Comparison of ENCODE assay signal across 23 cellular contexts in genomic region chr2:120794716-120795115, GRCh38. TPM values are rescaled to one million over a fixed set of nuclear protein-coding genes. Genes with fewer than 3 reads are reported as not detected.
DNase-seq lines count a peak whose midpoint lies in the region; TF ChIP-seq lines count a peak whose summit lies in the region.
"Had no signal": no experiment of that assay in that cellular context is flagged by ENCODE, and none has a peak within 500 bp of the region (broad histone marks: within the 10 kb centered on the region; RNA-seq: fewer than 3 reads in every experiment).

No MANE protein-coding gene starts in this region.

- H3K4me1 Mint-ChIP-seq in nephron: peaks cover 79% of the 10 kb centered on the region
- H3K4me1 Mint-ChIP-seq: activated CD4-positive, alpha-beta T cell treated with anti-CD3 and anti-CD28 coated beads, Interleukin-2, amount 10 ng/mL, durations not matched to agents 7 days and 5 days; CD4-positive, CD25-positive, alpha-beta regulatory T cell; central memory CD8-positive, alpha-beta T cell; natural killer cell had no signal

- peak overlapping the region in 2 of 3 experiments; percentile 47 to 87 for H3K27ac Mint-ChIP-seq in nephron
- H3K27ac Mint-ChIP-seq: activated CD4-positive, alpha-beta T cell treated with anti-CD3 and anti-CD28 coated beads, Interleukin-2, amount 10 ng/mL, durations not matched to agents 7 days and 5 days; CD4-positive, CD25-positive, alpha-beta regulatory T cell had no signal

- peaks cover 32% of the 10 kb centered on the region for H3K27me3 Mint-ChIP-seq in nephron (ENCODE audit: low read depth)
- H3K27me3 Mint-ChIP-seq: activated CD4-positive, alpha-beta T cell treated with anti-CD3 and anti-CD28 coated beads, Interleukin-2, amount 10 ng/mL, durations not matched to agents 7 days and 5 days; CD4-positive, CD25-positive, alpha-beta regulatory T cell had no signal

- no peak for TF ChIP-seq CTCF in AG10803 (conservative IDR thresholded peaks at IDR 0.05; ENCODE audit: low read length)
- no peak for TF ChIP-seq CTCF in nephron (IDR thresholded peaks at IDR 0.05; ENCODE audit: unreplicated experiment in 3 of 3)

- H3K4me3 Mint-ChIP-seq in nephron: no peak overlapping the region
- H3K4me3 Mint-ChIP-seq: activated CD4-positive, alpha-beta T cell treated with anti-CD3 and anti-CD28 coated beads, Interleukin-2, amount 10 ng/mL, durations not matched to agents 7 days and 5 days; CD4-positive, CD25-positive, alpha-beta regulatory T cell; central memory CD8-positive, alpha-beta T cell; natural killer cell had no signal

- H3K4me3 ChIP-seq in AG10803 (ENCODE audit: low read length): no peak overlapping the region
- H3K4me3 ChIP-seq: prostate gland, smooth muscle cell had no signal

- peak; percentile 84 for DNase-seq in AG10803 (ENCODE audit: low read depth)
- DNase-seq in RPMI7951 (ENCODE audit: low read depth): peak; percentile 28
- peak; percentile 43 for DNase-seq in fibroblast of gingiva (ENCODE audit: low read depth)
- no peak for DNase-seq in 8988T
- DNase-seq in activated CD4-positive, alpha-beta T cell treated with anti-CD3 and anti-CD28 coated beads, Interleukin-2, amount 50 U/mL, for 4 hours: no peak
- DNase-seq in NOMO-1 (lab: John Stamatoyannopoulos, UW; ENCODE audit: unreplicated experiment in 2 of 2): no peak
- no peak for DNase-seq in activated CD4-positive, alpha-beta T cell treated with anti-CD3 and anti-CD28 coated beads for 1 hour
- DNase-seq: activated CD4-positive, alpha-beta T cell treated with anti-CD3 and anti-CD28 coated beads, Interleukin-2, amount 10 ng/mL, durations not matched to agents 7 days and 5 days; activated effector memory CD4-positive, alpha-beta T cell treated with anti-CD3 and anti-CD28 coated beads, Interleukin-2, amount 50 U/mL, for 16 hours; amniotic stem cell; CD4-positive, CD25-positive, alpha-beta regulatory T cell; DMS53; effector CD8-positive, alpha-beta T cell; foreskin melanocyte; kidney glomerular epithelial cell; natural killer cell; NCI-H146; NCI-H345; stimulated activated CD4-positive, alpha-beta T cell treated with anti-CD3 and anti-CD28 coated beads, Interleukin-4, amount 100 ng/mL, for 4 hours had no signal

- H3K36me3 Mint-ChIP-seq in nephron (ENCODE audit: low read depth): peaks cover 3% of the 10 kb centered on the region
- H3K36me3 Mint-ChIP-seq: CD4-positive, CD25-positive, alpha-beta regulatory T cell; natural killer cell had no signal

- no peaks in the 10 kb centered on the region for H3K9me3 Mint-ChIP-seq in nephron
- H3K9me3 Mint-ChIP-seq: activated CD4-positive, alpha-beta T cell treated with anti-CD3 and anti-CD28 coated beads, Interleukin-2, amount 10 ng/mL, durations not matched to agents 7 days and 5 days; central memory CD8-positive, alpha-beta T cell; natural killer cell had no signal

RNA-seq across cellular contexts. Expression of gene GLI2, which starts 59.0 kb away (rescaled TPM):
- 3.2 and 3.9 TPM in 2 replicates for total RNA-seq in RPMI7951 (2014; rRNA removed; shearing (Covaris generic))
- total RNA-seq: CD4-positive, CD25-positive, alpha-beta regulatory T cell; natural killer cell had no signal

Comparison
In these comparisons a context has a peak if more than half of its experiments do, and no peak if none do; other contexts are left out.
1. DNase-seq: peak in AG10803 (single experiment), RPMI7951 (single experiment) and fibroblast of gingiva (single experiment); none in 8988T (single experiment), activated CD4-positive, alpha-beta T cell treated with anti-CD3 and anti-CD28 coated beads, Interleukin-2, amount 50 U/mL, for 4 hours (0 of 2), NOMO-1 (0 of 2) and activated CD4-positive, alpha-beta T cell treated with anti-CD3 and anti-CD28 coated beads for 1 hour (single experiment).